22 cellular contexts compared by ENCODE assay signal in genomic region chr13:91046715-91047327, GRCh38.
DNase-seq lines count a peak whose midpoint lies in the region; ATAC-seq and TF ChIP-seq lines count a peak whose summit lies in the region.
"Had no signal": no experiment of that assay in that cellular context is flagged by ENCODE, and none has a peak within 500 bp of the region (broad histone marks: within the 10 kb centered on the region; RNA-seq: fewer than 3 reads in every experiment).

No MANE protein-coding gene starts in this region.

- no peak overlapping the region for H3K4me3 ChIP-seq in choroid plexus epithelial cell (ENCODE audit: low read depth, low read length)
- H3K4me3 ChIP-seq: BLaER1 treated with 17β-estradiol and CSF1 and Interleukin-3, amounts not matched to agents 10 nM and 100 nM; esophagus muscularis mucosa; HAP-1; right atrium auricular region had no signal

- TF ChIP-seq CTCF in choroid plexus epithelial cell (conservative IDR thresholded peaks at IDR 0.05; ENCODE audit: low read depth, low read length), result peak; percentile 29

- no peak for ATAC-seq in HG03342 (IDR thresholded peaks at IDR 0.05; ENCODE audit: unreplicated experiment)

- POLR2A ChIA-PET in HEK293T (lab: Yijun Ruan, JAX), result no interaction called here

- CTCF ChIA-PET in HEK293T (lab: Yijun Ruan, JAX), result interaction anchor here (0.7 to 0.8 kb wide), 2 partner anchors 139 to 175 kb away, joined by 3 read pairs; no protein-coding TSS in a partner anchor

- peak; percentile 31 for DNase-seq in ACHN
- DNase-seq in HEK293T (ENCODE audit: extremely low spot score), result peak; percentile 26
- peak; percentile 11 for DNase-seq in choroid plexus epithelial cell (ENCODE audit: low read depth)
- DNase-seq in myocyte (ENCODE audit: low read depth), result peak; percentile 3
- DNase-seq in NCI-H1105 treated with DMSO at 0.1 percent for 48 hours (lab: John Stamatoyannopoulos, UW), result no peak
- DNase-seq in cerebellar nuclear complex (lab: John Stamatoyannopoulos, UW), result no peak
- DNase-seq in COLO668 (lab: John Stamatoyannopoulos, UW; ENCODE audit: unreplicated experiment), result no peak
- DNase-seq: activated CD4-positive, alpha-beta T cell treated with anti-CD3 and anti-CD28 coated beads for 4 hours; Calu3; effector CD8-positive, alpha-beta T cell; EL; hippocampal formation; KG1; SHP77 treated with DMSO at 0.1 percent for 48 hours; stimulated activated CD4-positive, alpha-beta T cell treated with anti-CD3 and anti-CD28 coated beads, Interleukin-12 subunit alpha, Interleukin-12 subunit beta, amount 100 ng/mL, for 4 hours; T-helper 1 cell; trophoblast cell had no signal

- in situ Hi-C loops in ACHN (cut with HindIII; ENCODE audit: low pct_ligation_motif_present, low pct_unique_long_range_greater_than_20kb, low sequenced_read_pairs), result no loop called here

TF ChIP-seq in HEK293T, 16 proteins besides CTCF, POLR2A, EP300 and RAD21:
- TF ChIP-seq CTBP1 (IDR thresholded peaks at IDR 0.05; ENCODE audit: borderline replicate concordance), result no peak
- TF ChIP-seq LEF1 (IDR thresholded peaks at IDR 0.05; ENCODE audit: borderline replicate concordance), result no peak
- TF ChIP-seq L3MBTL2 (conservative IDR thresholded peaks at IDR 0.05), result no peak
- no peak for TF ChIP-seq BHLHE40 (IDR thresholded peaks at IDR 0.05; ENCODE audit: borderline replicate concordance)
- no peak for TF ChIP-seq TARDBP (IDR thresholded peaks at IDR 0.05)
- no peak for TF ChIP-seq FOXK2 (IDR thresholded peaks at IDR 0.05)
- TF ChIP-seq ARNT (IDR thresholded peaks at IDR 0.05), result no peak
- no peak for TF ChIP-seq HDGF (IDR thresholded peaks at IDR 0.05; ENCODE audit: borderline replicate concordance)
- no peak for TF ChIP-seq ELF4 (IDR thresholded peaks at IDR 0.05)
- TF ChIP-seq SUZ12 (IDR thresholded peaks at IDR 0.05), result no peak
- TF ChIP-seq FOXA1 (IDR thresholded peaks at IDR 0.05), result no peak
- no peak for TF ChIP-seq ZNF384 (IDR thresholded peaks at IDR 0.05)
- TF ChIP-seq SP1 (IDR thresholded peaks at IDR 0.05), result no peak
- TF ChIP-seq FOXM1 (IDR thresholded peaks at IDR 0.05; ENCODE audit: borderline replicate concordance), result no peak
- no peak for TF ChIP-seq PKNOX1 (IDR thresholded peaks at IDR 0.05)
- TF ChIP-seq NFRKB (IDR thresholded peaks at IDR 0.05), result no peak

Comparison
In these comparisons a context has a peak if more than half of its experiments do, and no peak if none do; other contexts are left out.
1. DNase-seq: peak in ACHN (single experiment), HEK293T (single experiment), choroid plexus epithelial cell (single experiment) and myocyte (single experiment); none in NCI-H1105 treated with DMSO at 0.1 percent for 48 hours (single experiment), cerebellar nuclear complex (0 of 2) and COLO668 (single experiment).